Comparison of ENCODE assay signal across 8 cellular contexts in the genomic region with DNA sequence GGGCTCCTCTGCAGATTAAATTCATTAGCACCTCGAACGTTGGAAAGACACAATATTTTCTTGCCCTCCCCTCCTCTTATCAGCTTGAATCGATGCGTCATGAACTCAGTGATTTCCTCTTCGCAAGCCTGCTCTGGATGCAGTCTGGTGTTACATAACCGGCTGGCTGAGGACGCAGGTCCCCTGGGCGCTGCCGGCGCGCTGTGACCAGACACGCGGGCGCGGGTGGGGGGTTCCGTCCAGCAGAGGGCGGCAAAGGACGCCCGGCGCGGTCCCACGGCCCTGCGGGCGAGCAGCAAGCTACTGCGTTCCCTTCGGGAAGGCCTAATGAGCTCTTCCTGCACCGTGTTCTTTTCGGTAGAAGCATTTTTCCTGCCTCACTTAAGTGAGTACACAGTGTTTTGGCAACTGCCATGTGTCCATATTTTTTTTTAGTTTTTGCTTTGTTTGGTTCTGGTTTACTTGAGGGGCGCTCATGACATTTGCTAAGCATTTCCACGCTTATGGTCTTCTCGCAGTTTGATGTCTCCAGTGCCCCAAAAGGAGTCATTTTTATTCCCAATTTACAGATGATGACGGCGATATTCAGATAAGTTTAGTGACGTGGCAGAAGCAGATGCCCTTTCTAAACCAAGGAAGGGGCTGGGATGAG.
DNase-seq lines count a peak whose midpoint lies in the region; TF ChIP-seq lines count a peak whose summit lies in the region.

No MANE protein-coding gene starts in this region.

- no peaks in the 10 kb centered on the region for H3K79me2 ChIP-seq in Loucy (ENCODE audit: insufficient read depth, low read length)

- H2AFZ ChIP-seq in Loucy (ENCODE audit: low read length), result peak overlapping the region; percentile 65; the same call in 1 of the 2 replicates

- no peak overlapping the region for H3K9ac ChIP-seq in Loucy (ENCODE audit: low read depth, low read length, poor library complexity, severe bottlenecking)

- peak; percentile 90 for TF ChIP-seq CTCF in Loucy (conservative IDR thresholded peaks at IDR 0.05; ENCODE audit: low read length)

- no peaks in the 10 kb centered on the region for H3K9me3 ChIP-seq in Loucy (ENCODE audit: insufficient read depth, low read depth, low read length)

- no peaks in the 10 kb centered on the region for H3K9me2 ChIP-seq in Loucy (replicated peaks; ENCODE audit: low read depth, low read length)

- H4K20me1 ChIP-seq in Loucy (ENCODE audit: insufficient read depth, low read length, poor library complexity, severe bottlenecking), result no peaks in the 10 kb centered on the region

- peak; percentile 89 for DNase-seq in ELF-1 (ENCODE audit: low read depth, low spot score)
- peak; percentile 88 for DNase-seq in H7
- DNase-seq in SIG-M5 (lab: John Stamatoyannopoulos, UW), result peak; percentile 78
- peak; percentile 78 for DNase-seq in activated gamma-delta T cell treated with Interleukin-2 at 50 U/mL for 16 hours
- DNase-seq in foreskin melanocyte, result peak; percentile 64
- peak; percentile 29 to 91 (median 83) for DNase-seq in nucleus accumbens (lab: John Stamatoyannopoulos, UW)
- peak; percentile 94 for DNase-seq in superior temporal gyrus (ENCODE audit: extremely low spot score)

- peak overlapping the region; percentile 60 for H3K4me2 ChIP-seq in Loucy (ENCODE audit: low read depth, low read length, poor library complexity, severe bottlenecking)

- no peaks in the 10 kb centered on the region for H3F3A ChIP-seq in Loucy (ENCODE audit: low read depth)

- no peaks in the 10 kb centered on the region for H3K36me3 ChIP-seq in H7 (replicated peaks; ENCODE audit: control insufficient read depth, insufficient read depth, low read length)
- no peaks in the 10 kb centered on the region for H3K36me3 ChIP-seq in Loucy (ENCODE audit: insufficient read depth, low read length)

- H3K4me1 ChIP-seq in Loucy (ENCODE audit: insufficient read depth, low read length, poor library complexity, severe bottlenecking), result no peaks in the 10 kb centered on the region

- H3K4me3 ChIP-seq in H7 (ENCODE audit: insufficient read depth, low read depth, low read length) (no peak overlapping the region), Loucy (ENCODE audit: low read length, poor library complexity, severe bottlenecking) (peak overlapping the region; percentile 8)

- H3K27me3 ChIP-seq in H7 (ENCODE audit: control insufficient read depth, insufficient read depth, low read length) (peaks cover 1% of the 10 kb centered on the region), Loucy (ENCODE audit: insufficient read depth, low read length, poor library complexity, severe bottlenecking) (no peaks in the 10 kb centered on the region)
